Comparison of ENCODE assay signal across 1 cellular context in the genomic region with DNA sequence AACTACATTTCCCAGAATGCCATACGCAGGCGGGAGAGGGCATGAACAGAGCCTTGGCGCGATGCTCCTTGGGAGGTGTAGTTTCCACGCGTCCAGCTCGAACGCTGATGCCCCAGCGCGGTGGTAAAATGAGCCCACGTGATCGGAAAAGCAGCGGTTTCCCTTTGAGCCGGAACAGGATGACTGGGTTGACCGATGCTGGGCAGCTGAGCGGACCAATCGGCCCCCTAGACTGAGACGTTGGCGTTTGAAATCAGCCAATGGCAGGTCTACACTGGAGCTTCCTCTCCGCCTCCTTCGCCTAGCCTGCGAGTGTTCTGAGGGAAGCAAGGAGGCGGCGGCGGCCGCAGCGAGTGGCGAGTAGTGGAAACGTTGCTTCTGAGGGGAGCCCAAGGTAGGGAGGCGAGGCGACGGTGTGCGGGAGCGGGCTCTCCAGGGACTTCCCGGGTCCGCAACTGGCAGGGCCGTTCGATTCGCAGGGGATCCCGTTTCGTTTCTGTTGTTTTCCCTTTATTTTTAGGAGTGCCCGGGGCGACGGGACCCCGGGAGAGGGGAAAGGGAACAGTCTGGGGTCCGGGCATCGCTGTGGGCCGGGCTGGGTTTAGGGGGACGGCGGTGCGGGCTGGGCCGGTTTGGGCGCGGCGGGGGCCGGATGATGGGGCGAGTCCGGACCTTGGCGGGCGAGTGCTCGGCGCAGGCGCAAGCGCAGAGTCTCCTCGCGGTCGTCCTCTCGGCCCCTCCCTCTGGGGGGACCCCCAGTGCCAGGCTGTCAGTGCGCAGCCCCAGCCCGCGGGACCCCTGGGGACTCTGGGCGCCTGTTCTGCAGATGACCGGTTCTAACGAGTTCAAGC.
TF ChIP-seq lines count a peak whose summit lies in the region.

A gene with protein sequence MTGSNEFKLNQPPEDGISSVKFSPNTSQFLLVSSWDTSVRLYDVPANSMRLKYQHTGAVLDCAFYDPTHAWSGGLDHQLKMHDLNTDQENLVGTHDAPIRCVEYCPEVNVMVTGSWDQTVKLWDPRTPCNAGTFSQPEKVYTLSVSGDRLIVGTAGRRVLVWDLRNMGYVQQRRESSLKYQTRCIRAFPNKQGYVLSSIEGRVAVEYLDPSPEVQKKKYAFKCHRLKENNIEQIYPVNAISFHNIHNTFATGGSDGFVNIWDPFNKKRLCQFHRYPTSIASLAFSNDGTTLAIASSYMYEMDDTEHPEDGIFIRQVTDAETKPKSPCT (plus strand): TSS at position 311 of the 851 bp plus-strand sequence. CDS start 516 bp downstream, at position 827.

TF ChIP-seq in GM12878, 131 proteins besides CTCF, POLR2A, EP300 and RAD21 (continued from another document and continues in another):
- TF ChIP-seq EGR1 (IDR thresholded peaks at IDR 0.05; ENCODE audit: borderline replicate concordance in 1 of 2, low read depth in 2 of 2, low read length in 2 of 2) (no peak), GABPA (IDR thresholded peaks at IDR 0.05; ENCODE audit: low read depth) (peak; percentile 95), MTA3 (IDR thresholded peaks at IDR 0.05; ENCODE audit: borderline replicate concordance, low read length) (no peak), ZNF217 (IDR thresholded peaks at IDR 0.05) (no peak), ZZZ3 (IDR thresholded peaks at IDR 0.05; ENCODE audit: control insufficient read depth, insufficient read length, low read depth) (no peak), POLR2AphosphoS2 (IDR thresholded peaks at IDR 0.05; ENCODE audit: low read depth, low read length) (peak; percentile 94), BHLHE40 (IDR thresholded peaks at IDR 0.05; ENCODE audit: borderline replicate concordance in 1 of 2, low read depth in 2 of 2, low read length in 1 of 2) (peak; percentile 51 to 72; a peak in 3 of 4 replicates), NFYA (IDR thresholded peaks at IDR 0.05; ENCODE audit: borderline replicate concordance, low read depth, low read length) (peak; percentile 57), RUNX3 (IDR thresholded peaks at IDR 0.05; ENCODE audit: low read length) (peak; percentile 81), KDM1A (IDR thresholded peaks at IDR 0.05; ENCODE audit: borderline replicate concordance) (no peak), RBBP5 (conservative IDR thresholded peaks at IDR 0.05) (no peak), SIN3A (IDR thresholded peaks at IDR 0.05; ENCODE audit: low read depth, low read length) (peak; percentile 82), RFX5 (IDR thresholded peaks at IDR 0.05; ENCODE audit: low read depth, low read length) (0 out of 2 replicates have a peak, but pooled peaks have one; percentile 48), TBL1XR1 (IDR thresholded peaks at IDR 0.05; ENCODE audit: low read depth, low read length) (no peak), SRF (IDR thresholded peaks at IDR 0.05; ENCODE audit: low read depth in 2 of 2, low read length in 2 of 2) (peak in 1 of 2 experiments; percentile 68; a peak in 1 of 4 replicates), RELA (IDR thresholded peaks at IDR 0.05; ENCODE audit: borderline replicate concordance, partially characterized antibody) (peak; percentile 54), SUZ12 (IDR thresholded peaks at IDR 0.05; ENCODE audit: unreplicated experiment) (no peak), JUND (IDR thresholded peaks at IDR 0.05; ENCODE audit: low read depth, low read length) (no peak), ZNF207 (IDR thresholded peaks at IDR 0.05; ENCODE audit: borderline replicate concordance) (peak; percentile 56; the same call in 1 of the 2 replicates), JUNB (IDR thresholded peaks at IDR 0.05) (no peak; the same call in 1 of the 2 replicates), CREM (IDR thresholded peaks at IDR 0.05; ENCODE audit: low read depth) (peak; percentile 95; the same call in 1 of the 2 replicates), MYB (IDR thresholded peaks at IDR 0.05; ENCODE audit: borderline replicate concordance, low read depth, low read length) (no peak)
- TF ChIP-seq, protein P1, sequence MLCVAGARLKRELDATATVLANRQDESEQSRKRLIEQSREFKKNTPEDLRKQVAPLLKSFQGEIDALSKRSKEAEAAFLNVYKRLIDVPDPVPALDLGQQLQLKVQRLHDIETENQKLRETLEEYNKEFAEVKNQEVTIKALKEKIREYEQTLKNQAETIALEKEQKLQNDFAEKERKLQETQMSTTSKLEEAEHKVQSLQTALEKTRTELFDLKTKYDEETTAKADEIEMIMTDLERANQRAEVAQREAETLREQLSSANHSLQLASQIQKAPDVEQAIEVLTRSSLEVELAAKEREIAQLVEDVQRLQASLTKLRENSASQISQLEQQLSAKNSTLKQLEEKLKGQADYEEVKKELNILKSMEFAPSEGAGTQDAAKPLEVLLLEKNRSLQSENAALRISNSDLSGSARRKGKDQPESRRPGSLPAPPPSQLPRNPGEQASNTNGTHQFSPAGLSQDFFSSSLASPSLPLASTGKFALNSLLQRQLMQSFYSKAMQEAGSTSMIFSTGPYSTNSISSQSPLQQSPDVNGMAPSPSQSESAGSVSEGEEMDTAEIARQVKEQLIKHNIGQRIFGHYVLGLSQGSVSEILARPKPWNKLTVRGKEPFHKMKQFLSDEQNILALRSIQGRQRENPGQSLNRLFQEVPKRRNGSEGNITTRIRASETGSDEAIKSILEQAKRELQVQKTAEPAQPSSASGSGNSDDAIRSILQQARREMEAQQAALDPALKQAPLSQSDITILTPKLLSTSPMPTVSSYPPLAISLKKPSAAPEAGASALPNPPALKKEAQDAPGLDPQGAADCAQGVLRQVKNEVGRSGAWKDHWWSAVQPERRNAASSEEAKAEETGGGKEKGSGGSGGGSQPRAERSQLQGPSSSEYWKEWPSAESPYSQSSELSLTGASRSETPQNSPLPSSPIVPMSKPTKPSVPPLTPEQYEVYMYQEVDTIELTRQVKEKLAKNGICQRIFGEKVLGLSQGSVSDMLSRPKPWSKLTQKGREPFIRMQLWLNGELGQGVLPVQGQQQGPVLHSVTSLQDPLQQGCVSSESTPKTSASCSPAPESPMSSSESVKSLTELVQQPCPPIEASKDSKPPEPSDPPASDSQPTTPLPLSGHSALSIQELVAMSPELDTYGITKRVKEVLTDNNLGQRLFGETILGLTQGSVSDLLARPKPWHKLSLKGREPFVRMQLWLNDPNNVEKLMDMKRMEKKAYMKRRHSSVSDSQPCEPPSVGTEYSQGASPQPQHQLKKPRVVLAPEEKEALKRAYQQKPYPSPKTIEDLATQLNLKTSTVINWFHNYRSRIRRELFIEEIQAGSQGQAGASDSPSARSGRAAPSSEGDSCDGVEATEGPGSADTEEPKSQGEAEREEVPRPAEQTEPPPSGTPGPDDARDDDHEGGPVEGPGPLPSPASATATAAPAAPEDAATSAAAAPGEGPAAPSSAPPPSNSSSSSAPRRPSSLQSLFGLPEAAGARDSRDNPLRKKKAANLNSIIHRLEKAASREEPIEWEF (IDR thresholded peaks at IDR 0.05; ENCODE audit: insufficient replicate concordance, low read depth, low read length), result peak; percentile 51
- TF ChIP-seq, protein P2, sequence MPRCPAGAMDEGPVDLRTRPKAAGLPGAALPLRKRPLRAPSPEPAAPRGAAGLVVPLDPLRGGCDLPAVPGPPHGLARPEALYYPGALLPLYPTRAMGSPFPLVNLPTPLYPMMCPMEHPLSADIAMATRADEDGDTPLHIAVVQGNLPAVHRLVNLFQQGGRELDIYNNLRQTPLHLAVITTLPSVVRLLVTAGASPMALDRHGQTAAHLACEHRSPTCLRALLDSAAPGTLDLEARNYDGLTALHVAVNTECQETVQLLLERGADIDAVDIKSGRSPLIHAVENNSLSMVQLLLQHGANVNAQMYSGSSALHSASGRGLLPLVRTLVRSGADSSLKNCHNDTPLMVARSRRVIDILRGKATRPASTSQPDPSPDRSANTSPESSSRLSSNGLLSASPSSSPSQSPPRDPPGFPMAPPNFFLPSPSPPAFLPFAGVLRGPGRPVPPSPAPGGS (IDR thresholded peaks at IDR 0.05; ENCODE audit: borderline replicate concordance, insufficient read depth, low read depth, low read length, poor library complexity, severe bottlenecking), result no peak
- TF ChIP-seq, protein P3, sequence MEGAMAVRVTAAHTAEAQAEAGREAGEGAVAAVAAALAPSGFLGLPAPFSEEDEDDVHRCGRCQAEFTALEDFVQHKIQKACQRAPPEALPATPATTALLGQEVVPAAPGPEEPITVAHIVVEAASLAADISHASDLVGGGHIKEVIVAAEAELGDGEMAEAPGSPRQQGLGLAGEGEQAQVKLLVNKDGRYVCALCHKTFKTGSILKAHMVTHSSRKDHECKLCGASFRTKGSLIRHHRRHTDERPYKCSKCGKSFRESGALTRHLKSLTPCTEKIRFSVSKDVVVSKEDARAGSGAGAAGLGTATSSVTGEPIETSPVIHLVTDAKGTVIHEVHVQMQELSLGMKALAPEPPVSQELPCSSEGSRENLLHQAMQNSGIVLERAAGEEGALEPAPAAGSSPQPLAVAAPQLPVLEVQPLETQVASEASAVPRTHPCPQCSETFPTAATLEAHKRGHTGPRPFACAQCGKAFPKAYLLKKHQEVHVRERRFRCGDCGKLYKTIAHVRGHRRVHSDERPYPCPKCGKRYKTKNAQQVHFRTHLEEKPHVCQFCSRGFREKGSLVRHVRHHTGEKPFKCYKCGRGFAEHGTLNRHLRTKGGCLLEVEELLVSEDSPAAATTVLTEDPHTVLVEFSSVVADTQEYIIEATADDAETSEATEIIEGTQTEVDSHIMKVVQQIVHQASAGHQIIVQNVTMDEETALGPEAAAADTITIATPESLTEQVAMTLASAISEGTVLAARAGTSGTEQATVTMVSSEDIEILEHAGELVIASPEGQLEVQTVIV (IDR thresholded peaks at IDR 0.05; ENCODE audit: borderline replicate concordance, partially characterized antibody), result peak; percentile 82
- TF ChIP-seq, protein P4, sequence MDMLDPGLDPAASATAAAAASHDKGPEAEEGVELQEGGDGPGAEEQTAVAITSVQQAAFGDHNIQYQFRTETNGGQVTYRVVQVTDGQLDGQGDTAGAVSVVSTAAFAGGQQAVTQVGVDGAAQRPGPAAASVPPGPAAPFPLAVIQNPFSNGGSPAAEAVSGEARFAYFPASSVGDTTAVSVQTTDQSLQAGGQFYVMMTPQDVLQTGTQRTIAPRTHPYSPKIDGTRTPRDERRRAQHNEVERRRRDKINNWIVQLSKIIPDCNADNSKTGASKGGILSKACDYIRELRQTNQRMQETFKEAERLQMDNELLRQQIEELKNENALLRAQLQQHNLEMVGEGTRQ (IDR thresholded peaks at IDR 0.05; ENCODE audit: borderline replicate concordance, low read depth, low read length), result peak; percentile 95
- TF ChIP-seq, protein P5, sequence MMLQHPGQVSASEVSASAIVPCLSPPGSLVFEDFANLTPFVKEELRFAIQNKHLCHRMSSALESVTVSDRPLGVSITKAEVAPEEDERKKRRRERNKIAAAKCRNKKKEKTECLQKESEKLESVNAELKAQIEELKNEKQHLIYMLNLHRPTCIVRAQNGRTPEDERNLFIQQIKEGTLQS (IDR thresholded peaks at IDR 0.05; ENCODE audit: borderline replicate concordance, extremely low read depth, low read depth, low read length), result peak; percentile 83; the same call in 1 of the 2 replicates
- TF ChIP-seq, protein P6, sequence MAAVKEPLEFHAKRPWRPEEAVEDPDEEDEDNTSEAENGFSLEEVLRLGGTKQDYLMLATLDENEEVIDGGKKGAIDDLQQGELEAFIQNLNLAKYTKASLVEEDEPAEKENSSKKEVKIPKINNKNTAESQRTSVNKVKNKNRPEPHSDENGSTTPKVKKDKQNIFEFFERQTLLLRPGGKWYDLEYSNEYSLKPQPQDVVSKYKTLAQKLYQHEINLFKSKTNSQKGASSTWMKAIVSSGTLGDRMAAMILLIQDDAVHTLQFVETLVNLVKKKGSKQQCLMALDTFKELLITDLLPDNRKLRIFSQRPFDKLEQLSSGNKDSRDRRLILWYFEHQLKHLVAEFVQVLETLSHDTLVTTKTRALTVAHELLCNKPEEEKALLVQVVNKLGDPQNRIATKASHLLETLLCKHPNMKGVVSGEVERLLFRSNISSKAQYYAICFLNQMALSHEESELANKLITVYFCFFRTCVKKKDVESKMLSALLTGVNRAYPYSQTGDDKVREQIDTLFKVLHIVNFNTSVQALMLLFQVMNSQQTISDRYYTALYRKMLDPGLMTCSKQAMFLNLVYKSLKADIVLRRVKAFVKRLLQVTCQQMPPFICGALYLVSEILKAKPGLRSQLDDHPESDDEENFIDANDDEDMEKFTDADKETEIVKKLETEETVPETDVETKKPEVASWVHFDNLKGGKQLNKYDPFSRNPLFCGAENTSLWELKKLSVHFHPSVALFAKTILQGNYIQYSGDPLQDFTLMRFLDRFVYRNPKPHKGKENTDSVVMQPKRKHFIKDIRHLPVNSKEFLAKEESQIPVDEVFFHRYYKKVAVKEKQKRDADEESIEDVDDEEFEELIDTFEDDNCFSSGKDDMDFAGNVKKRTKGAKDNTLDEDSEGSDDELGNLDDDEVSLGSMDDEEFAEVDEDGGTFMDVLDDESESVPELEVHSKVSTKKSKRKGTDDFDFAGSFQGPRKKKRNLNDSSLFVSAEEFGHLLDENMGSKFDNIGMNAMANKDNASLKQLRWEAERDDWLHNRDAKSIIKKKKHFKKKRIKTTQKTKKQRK (IDR thresholded peaks at IDR 0.05; ENCODE audit: low read depth, low read length), result peak; percentile 46
- TF ChIP-seq, protein P7, sequence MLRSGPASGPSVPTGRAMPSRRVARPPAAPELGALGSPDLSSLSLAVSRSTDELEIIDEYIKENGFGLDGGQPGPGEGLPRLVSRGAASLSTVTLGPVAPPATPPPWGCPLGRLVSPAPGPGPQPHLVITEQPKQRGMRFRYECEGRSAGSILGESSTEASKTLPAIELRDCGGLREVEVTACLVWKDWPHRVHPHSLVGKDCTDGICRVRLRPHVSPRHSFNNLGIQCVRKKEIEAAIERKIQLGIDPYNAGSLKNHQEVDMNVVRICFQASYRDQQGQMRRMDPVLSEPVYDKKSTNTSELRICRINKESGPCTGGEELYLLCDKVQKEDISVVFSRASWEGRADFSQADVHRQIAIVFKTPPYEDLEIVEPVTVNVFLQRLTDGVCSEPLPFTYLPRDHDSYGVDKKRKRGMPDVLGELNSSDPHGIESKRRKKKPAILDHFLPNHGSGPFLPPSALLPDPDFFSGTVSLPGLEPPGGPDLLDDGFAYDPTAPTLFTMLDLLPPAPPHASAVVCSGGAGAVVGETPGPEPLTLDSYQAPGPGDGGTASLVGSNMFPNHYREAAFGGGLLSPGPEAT (IDR thresholded peaks at IDR 0.05; ENCODE audit: low read depth), result peak; percentile 57; the same call in 1 of the 2 replicates
- TF ChIP-seq, protein P8, sequence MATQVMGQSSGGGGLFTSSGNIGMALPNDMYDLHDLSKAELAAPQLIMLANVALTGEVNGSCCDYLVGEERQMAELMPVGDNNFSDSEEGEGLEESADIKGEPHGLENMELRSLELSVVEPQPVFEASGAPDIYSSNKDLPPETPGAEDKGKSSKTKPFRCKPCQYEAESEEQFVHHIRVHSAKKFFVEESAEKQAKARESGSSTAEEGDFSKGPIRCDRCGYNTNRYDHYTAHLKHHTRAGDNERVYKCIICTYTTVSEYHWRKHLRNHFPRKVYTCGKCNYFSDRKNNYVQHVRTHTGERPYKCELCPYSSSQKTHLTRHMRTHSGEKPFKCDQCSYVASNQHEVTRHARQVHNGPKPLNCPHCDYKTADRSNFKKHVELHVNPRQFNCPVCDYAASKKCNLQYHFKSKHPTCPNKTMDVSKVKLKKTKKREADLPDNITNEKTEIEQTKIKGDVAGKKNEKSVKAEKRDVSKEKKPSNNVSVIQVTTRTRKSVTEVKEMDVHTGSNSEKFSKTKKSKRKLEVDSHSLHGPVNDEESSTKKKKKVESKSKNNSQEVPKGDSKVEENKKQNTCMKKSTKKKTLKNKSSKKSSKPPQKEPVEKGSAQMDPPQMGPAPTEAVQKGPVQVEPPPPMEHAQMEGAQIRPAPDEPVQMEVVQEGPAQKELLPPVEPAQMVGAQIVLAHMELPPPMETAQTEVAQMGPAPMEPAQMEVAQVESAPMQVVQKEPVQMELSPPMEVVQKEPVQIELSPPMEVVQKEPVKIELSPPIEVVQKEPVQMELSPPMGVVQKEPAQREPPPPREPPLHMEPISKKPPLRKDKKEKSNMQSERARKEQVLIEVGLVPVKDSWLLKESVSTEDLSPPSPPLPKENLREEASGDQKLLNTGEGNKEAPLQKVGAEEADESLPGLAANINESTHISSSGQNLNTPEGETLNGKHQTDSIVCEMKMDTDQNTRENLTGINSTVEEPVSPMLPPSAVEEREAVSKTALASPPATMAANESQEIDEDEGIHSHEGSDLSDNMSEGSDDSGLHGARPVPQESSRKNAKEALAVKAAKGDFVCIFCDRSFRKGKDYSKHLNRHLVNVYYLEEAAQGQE (IDR thresholded peaks at IDR 0.05; ENCODE audit: low read depth, low read length), result 0 out of 2 replicates have a peak, but pooled peaks have one; percentile 4
